ENCODE assay signal across 2 cellular contexts in the genomic region with DNA sequence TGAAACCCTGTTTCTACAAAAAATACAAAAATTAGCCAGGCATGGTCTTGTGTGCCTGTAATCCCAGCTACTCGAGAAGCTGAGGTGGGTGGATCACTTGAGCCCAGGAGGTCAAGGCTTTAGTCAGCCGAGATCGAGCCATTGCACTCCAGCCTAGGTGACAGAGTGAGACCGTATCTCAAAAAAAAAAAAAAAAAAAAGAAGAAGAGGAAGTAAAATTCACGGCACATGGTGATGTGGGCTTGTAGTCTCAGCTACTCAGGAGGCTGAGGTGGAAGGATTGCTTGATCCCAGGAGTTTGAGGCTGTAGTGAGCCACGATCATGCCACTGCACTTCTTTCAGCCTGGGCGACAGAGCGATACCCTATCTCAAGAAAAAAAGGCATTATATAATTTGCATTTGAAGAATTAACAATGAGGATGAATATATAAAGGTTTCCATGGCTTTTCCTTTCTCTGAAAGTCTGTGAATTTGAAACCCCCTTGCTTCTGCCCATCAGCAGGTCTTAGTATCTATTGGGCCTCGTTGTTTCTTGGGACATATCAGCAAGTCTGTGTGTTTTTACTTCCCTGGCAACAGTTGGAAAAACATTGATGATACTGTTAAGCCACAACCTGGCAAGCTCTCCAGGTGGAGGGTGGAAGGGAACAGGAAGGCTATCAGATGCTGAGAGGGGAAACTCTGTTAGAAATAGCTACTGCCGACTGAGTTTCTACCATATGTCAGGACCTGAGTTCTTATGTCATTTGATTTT.
TF ChIP-seq lines count a peak whose summit lies in the region.

No MANE protein-coding gene starts in this region.

TF ChIP-seq in HCT116, 20 proteins besides CTCF, POLR2A, EP300 and RAD21:
- no peak for TF ChIP-seq POLR2AphosphoS5 (IDR thresholded peaks at IDR 0.05; ENCODE audit: low read depth, low read length)
- no peak for TF ChIP-seq SRF (IDR thresholded peaks at IDR 0.05; ENCODE audit: low read depth)
- TF ChIP-seq SP1 (IDR thresholded peaks at IDR 0.05; ENCODE audit: low read depth), result no peak
- no peak for TF ChIP-seq EGR1 (IDR thresholded peaks at IDR 0.05; ENCODE audit: low read depth)
- TF ChIP-seq, protein P1, sequence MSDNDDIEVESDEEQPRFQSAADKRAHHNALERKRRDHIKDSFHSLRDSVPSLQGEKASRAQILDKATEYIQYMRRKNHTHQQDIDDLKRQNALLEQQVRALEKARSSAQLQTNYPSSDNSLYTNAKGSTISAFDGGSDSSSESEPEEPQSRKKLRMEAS (IDR thresholded peaks at IDR 0.05), result no peak
- no peak for TF ChIP-seq TCF7L2 (IDR thresholded peaks at IDR 0.05; ENCODE audit: borderline replicate concordance, extremely low read depth, insufficient read depth, insufficient read length)
- no peak for TF ChIP-seq EZH2phosphoT487 (IDR thresholded peaks at IDR 0.05; ENCODE audit: borderline replicate concordance)
- TF ChIP-seq CEBPB (IDR thresholded peaks at IDR 0.05; ENCODE audit: low read depth), result no peak
- no peak for TF ChIP-seq SIN3A (IDR thresholded peaks at IDR 0.05; ENCODE audit: low read depth)
- no peak for TF ChIP-seq ZFX (IDR thresholded peaks at IDR 0.05)
- TF ChIP-seq FOSL1 (IDR thresholded peaks at IDR 0.05; ENCODE audit: low read depth), result no peak
- TF ChIP-seq, protein P2, sequence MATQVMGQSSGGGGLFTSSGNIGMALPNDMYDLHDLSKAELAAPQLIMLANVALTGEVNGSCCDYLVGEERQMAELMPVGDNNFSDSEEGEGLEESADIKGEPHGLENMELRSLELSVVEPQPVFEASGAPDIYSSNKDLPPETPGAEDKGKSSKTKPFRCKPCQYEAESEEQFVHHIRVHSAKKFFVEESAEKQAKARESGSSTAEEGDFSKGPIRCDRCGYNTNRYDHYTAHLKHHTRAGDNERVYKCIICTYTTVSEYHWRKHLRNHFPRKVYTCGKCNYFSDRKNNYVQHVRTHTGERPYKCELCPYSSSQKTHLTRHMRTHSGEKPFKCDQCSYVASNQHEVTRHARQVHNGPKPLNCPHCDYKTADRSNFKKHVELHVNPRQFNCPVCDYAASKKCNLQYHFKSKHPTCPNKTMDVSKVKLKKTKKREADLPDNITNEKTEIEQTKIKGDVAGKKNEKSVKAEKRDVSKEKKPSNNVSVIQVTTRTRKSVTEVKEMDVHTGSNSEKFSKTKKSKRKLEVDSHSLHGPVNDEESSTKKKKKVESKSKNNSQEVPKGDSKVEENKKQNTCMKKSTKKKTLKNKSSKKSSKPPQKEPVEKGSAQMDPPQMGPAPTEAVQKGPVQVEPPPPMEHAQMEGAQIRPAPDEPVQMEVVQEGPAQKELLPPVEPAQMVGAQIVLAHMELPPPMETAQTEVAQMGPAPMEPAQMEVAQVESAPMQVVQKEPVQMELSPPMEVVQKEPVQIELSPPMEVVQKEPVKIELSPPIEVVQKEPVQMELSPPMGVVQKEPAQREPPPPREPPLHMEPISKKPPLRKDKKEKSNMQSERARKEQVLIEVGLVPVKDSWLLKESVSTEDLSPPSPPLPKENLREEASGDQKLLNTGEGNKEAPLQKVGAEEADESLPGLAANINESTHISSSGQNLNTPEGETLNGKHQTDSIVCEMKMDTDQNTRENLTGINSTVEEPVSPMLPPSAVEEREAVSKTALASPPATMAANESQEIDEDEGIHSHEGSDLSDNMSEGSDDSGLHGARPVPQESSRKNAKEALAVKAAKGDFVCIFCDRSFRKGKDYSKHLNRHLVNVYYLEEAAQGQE (IDR thresholded peaks at IDR 0.05; ENCODE audit: low read depth), result no peak
- TF ChIP-seq CBX3 (IDR thresholded peaks at IDR 0.05; ENCODE audit: low read depth), result no peak
- TF ChIP-seq, protein P3, sequence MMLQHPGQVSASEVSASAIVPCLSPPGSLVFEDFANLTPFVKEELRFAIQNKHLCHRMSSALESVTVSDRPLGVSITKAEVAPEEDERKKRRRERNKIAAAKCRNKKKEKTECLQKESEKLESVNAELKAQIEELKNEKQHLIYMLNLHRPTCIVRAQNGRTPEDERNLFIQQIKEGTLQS (IDR thresholded peaks at IDR 0.05), result no peak
- TF ChIP-seq YY1 (IDR thresholded peaks at IDR 0.05; ENCODE audit: extremely low read depth, insufficient replicate concordance, low read depth, low read length), result no peak
TF ChIP-seq in HCT116: peak in this region for 0.

TF ChIP-seq in K562, 482 proteins besides CTCF, POLR2A, EP300 and RAD21:
- TF ChIP-seq, protein P4, sequence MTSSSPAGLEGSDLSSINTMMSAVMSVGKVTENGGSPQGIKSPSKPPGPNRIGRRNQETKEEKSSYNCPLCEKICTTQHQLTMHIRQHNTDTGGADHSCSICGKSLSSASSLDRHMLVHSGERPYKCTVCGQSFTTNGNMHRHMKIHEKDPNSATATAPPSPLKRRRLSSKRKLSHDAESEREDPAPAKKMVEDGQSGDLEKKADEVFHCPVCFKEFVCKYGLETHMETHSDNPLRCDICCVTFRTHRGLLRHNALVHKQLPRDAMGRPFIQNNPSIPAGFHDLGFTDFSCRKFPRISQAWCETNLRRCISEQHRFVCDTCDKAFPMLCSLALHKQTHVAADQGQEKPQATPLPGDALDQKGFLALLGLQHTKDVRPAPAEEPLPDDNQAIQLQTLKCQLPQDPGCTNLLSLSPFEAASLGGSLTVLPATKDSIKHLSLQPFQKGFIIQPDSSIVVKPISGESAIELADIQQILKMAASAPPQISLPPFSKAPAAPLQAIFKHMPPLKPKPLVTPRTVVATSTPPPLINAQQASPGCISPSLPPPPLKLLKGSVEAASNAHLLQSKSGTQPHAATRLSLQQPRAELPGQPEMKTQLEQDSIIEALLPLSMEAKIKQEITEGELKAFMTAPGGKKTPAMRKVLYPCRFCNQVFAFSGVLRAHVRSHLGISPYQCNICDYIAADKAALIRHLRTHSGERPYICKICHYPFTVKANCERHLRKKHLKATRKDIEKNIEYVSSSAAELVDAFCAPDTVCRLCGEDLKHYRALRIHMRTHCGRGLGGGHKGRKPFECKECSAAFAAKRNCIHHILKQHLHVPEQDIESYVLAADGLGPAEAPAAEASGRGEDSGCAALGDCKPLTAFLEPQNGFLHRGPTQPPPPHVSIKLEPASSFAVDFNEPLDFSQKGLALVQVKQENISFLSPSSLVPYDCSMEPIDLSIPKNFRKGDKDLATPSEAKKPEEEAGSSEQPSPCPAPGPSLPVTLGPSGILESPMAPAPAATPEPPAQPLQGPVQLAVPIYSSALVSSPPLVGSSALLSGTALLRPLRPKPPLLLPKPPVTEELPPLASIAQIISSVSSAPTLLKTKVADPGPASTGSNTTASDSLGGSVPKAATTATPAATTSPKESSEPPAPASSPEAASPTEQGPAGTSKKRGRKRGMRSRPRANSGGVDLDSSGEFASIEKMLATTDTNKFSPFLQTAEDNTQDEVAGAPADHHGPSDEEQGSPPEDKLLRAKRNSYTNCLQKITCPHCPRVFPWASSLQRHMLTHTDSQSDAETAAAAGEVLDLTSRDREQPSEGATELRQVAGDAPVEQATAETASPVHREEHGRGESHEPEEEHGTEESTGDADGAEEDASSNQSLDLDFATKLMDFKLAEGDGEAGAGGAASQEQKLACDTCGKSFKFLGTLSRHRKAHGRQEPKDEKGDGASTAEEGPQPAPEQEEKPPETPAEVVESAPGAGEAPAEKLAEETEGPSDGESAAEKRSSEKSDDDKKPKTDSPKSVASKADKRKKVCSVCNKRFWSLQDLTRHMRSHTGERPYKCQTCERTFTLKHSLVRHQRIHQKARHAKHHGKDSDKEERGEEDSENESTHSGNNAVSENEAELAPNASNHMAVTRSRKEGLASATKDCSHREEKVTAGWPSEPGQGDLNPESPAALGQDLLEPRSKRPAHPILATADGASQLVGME (CRISPR knock-in tag; IDR thresholded peaks at IDR 0.05), result 0 out of 2 replicates have a peak, but pooled peaks have one; percentile 10
- TF ChIP-seq BMI1 (IDR thresholded peaks at IDR 0.05; ENCODE audit: low read length), result no peak
- 0 out of 2 replicates have a peak, but pooled peaks have one; percentile 31 for TF ChIP-seq GATA2 (CRISPR knock-in tag; IDR thresholded peaks at IDR 0.05)
- TF ChIP-seq, protein P5, sequence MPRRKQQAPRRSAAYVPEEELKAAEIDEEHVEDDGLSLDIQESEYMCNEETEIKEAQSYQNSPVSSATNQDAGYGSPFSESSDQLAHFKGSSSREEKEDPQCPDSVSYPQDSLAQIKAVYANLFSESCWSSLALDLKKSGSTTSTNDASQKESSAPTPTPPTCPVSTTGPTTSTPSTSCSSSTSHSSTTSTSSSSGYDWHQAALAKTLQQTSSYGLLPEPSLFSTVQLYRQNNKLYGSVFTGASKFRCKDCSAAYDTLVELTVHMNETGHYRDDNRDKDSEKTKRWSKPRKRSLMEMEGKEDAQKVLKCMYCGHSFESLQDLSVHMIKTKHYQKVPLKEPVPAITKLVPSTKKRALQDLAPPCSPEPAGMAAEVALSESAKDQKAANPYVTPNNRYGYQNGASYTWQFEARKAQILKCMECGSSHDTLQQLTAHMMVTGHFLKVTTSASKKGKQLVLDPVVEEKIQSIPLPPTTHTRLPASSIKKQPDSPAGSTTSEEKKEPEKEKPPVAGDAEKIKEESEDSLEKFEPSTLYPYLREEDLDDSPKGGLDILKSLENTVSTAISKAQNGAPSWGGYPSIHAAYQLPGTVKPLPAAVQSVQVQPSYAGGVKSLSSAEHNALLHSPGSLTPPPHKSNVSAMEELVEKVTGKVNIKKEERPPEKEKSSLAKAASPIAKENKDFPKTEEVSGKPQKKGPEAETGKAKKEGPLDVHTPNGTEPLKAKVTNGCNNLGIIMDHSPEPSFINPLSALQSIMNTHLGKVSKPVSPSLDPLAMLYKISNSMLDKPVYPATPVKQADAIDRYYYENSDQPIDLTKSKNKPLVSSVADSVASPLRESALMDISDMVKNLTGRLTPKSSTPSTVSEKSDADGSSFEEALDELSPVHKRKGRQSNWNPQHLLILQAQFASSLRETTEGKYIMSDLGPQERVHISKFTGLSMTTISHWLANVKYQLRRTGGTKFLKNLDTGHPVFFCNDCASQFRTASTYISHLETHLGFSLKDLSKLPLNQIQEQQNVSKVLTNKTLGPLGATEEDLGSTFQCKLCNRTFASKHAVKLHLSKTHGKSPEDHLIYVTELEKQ (CRISPR knock-in tag; IDR thresholded peaks at IDR 0.05), result no peak
- TF ChIP-seq, protein P6, sequence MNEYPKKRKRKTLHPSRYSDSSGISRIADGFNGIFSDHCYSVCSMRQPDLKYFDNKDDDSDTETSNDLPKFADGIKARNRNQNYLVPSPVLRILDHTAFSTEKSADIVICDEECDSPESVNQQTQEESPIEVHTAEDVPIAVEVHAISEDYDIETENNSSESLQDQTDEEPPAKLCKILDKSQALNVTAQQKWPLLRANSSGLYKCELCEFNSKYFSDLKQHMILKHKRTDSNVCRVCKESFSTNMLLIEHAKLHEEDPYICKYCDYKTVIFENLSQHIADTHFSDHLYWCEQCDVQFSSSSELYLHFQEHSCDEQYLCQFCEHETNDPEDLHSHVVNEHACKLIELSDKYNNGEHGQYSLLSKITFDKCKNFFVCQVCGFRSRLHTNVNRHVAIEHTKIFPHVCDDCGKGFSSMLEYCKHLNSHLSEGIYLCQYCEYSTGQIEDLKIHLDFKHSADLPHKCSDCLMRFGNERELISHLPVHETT (CRISPR knock-in tag; conservative IDR thresholded peaks at IDR 0.05 in 1 of 2, IDR thresholded peaks at IDR 0.05 in 1 of 2), result no peak
- TF ChIP-seq L3MBTL2 (IDR thresholded peaks at IDR 0.05), result peak; percentile 38
- TF ChIP-seq CBFA2T3 (IDR thresholded peaks at IDR 0.05), result no peak
- peak; percentile 83 for TF ChIP-seq ZNF384 (IDR thresholded peaks at IDR 0.05; ENCODE audit: low read depth, low read length)
- TF ChIP-seq ZNF175 (CRISPR knock-in tag; IDR thresholded peaks at IDR 0.05; ENCODE audit: low read depth), result no peak
- TF ChIP-seq PYGO2 (tag; IDR thresholded peaks at IDR 0.05), result no peak
TF ChIP-seq in K562: peak in this region for 4.
